14 cellular contexts compared by ENCODE assay signal in genomic region chr6:121247386-121247785, GRCh38.
DNase-seq lines count a peak whose midpoint lies in the region; ATAC-seq and TF ChIP-seq lines count a peak whose summit lies in the region.
"Had no signal": no experiment of that assay in that cellular context is flagged by ENCODE, and none has a peak within 500 bp of the region (broad histone marks: within the 10 kb centered on the region; RNA-seq: fewer than 3 reads in every experiment).

No MANE protein-coding gene starts in this region.

- intact Hi-C loops in activated CD4-positive, alpha-beta T cell treated with anti-CD3 and anti-CD28 coated beads for 36 hours (cut with DNase I, micrococcal nuclease): no loop called here

- H3K36me3 Mint-ChIP-seq in activated CD4-positive, alpha-beta T cell treated with anti-CD3 and anti-CD28 coated beads for 36 hours (ENCODE audit: low read depth): peaks cover 72% of the 10 kb centered on the region

- H3K27ac Mint-ChIP-seq in activated CD4-positive, alpha-beta T cell treated with anti-CD3 and anti-CD28 coated beads for 36 hours: no peak overlapping the region

- POLR2A ChIA-PET in activated CD4-positive, alpha-beta T cell treated with anti-CD3 and anti-CD28 coated beads for 36 hours (lab: Charles Lee): no interaction called here

- no peak overlapping the region for H3K4me3 Mint-ChIP-seq in activated CD4-positive, alpha-beta T cell treated with anti-CD3 and anti-CD28 coated beads for 36 hours

- peak; percentile 88 for ATAC-seq in activated CD4-positive, alpha-beta T cell treated with anti-CD3 and anti-CD28 coated beads for 36 hours
- no peak for ATAC-seq in omental fat pad (ENCODE audit: low FRiP score)

- H3K4me1 Mint-ChIP-seq in activated CD4-positive, alpha-beta T cell treated with anti-CD3 and anti-CD28 coated beads for 36 hours: peaks cover 9% of the 10 kb centered on the region

- in situ Hi-C loops in astrocyte of the spinal cord (cut with HindIII; ENCODE audit: low sequenced_read_pairs): no loop called here

- CTCF ChIA-PET in activated CD4-positive, alpha-beta T cell treated with anti-CD3 and anti-CD28 coated beads for 36 hours (lab: Charles Lee): no interaction called here

- DNase-seq in activated CD4-positive, alpha-beta T cell treated with anti-CD3 and anti-CD28 coated beads for 36 hours: no peak
- DNase-seq in activated CD4-positive, alpha-beta T cell treated with anti-CD3 and anti-CD28 coated beads, Interleukin-2, amount 50 U/mL, for 48 hours: no peak
- peak; percentile 59 for DNase-seq in HT1080 (ENCODE audit: low read depth)
- peak; percentile 71 for DNase-seq in astrocyte of the spinal cord (ENCODE audit: low read depth, low spot score)
- DNase-seq in renal cortical epithelial cell (ENCODE audit: low read depth): peak; percentile 62
- DNase-seq in NCI-H2196 treated with DMSO at 0.1 percent for 48 hours (lab: John Stamatoyannopoulos, UW; ENCODE audit: unreplicated experiment): no peak
- DNase-seq in omental fat pad (ENCODE audit: low spot score): no peak
- DNase-seq in NCI-H446 treated with DMSO at 0.1 percent for 48 hours (lab: John Stamatoyannopoulos, UW): no peak
- DNase-seq: activated naive CD4-positive, alpha-beta T cell treated with anti-CD3 and anti-CD28 coated beads, Interleukin-2, amount 50 U/mL, for 16 hours; DMS79 treated with DMSO at 0.1 percent for 48 hours; islet precursor cell; Kasumi-1; ovary; small intestine had no signal

- H3K4me3 ChIP-seq in astrocyte of the spinal cord (ENCODE audit: low read depth, low read length): no peak overlapping the region
- H3K4me3 ChIP-seq: ovary had no signal

- no peaks in the 10 kb centered on the region for H3K27me3 Mint-ChIP-seq in activated CD4-positive, alpha-beta T cell treated with anti-CD3 and anti-CD28 coated beads for 36 hours

- TF ChIP-seq CTCF in astrocyte of the spinal cord (IDR thresholded peaks at IDR 0.05; ENCODE audit: low read depth, low read length) (no peak), omental fat pad (IDR thresholded peaks at IDR 0.05) (no peak)

- H3K9me3 Mint-ChIP-seq in activated CD4-positive, alpha-beta T cell treated with anti-CD3 and anti-CD28 coated beads for 36 hours (ENCODE audit: low read depth): peaks cover 33% of the 10 kb centered on the region

Comparison
In these comparisons a context has a peak if more than half of its experiments do, and no peak if none do; other contexts are left out.
1. DNase-seq: peak in HT1080 (single experiment), astrocyte of the spinal cord (single experiment) and renal cortical epithelial cell (single experiment); none in activated CD4-positive, alpha-beta T cell treated with anti-CD3 and anti-CD28 coated beads for 36 hours (single experiment), activated CD4-positive, alpha-beta T cell treated with anti-CD3 and anti-CD28 coated beads, Interleukin-2, amount 50 U/mL, for 48 hours (0 of 2), NCI-H2196 treated with DMSO at 0.1 percent for 48 hours (single experiment), omental fat pad (single experiment) and NCI-H446 treated with DMSO at 0.1 percent for 48 hours (single experiment).